In genomic region chr1:2389644-2390043, GRCh38 we compare ENCODE assay signal across 14 cellular contexts. TPM values are rescaled to one million over a fixed set of nuclear protein-coding genes. Genes with fewer than 3 reads are reported as not detected.
DNase-seq lines count a peak whose midpoint lies in the region; ATAC-seq and TF ChIP-seq lines count a peak whose summit lies in the region.
"Had no signal": no experiment of that assay in that cellular context is flagged by ENCODE, and none has a peak within 500 bp of the region (broad histone marks: within the 10 kb centered on the region; RNA-seq: fewer than 3 reads in every experiment).

No MANE protein-coding gene starts in this region.

- H3K4me3 Mint-ChIP-seq in T-helper 1 cell treated with Interleukin-12 subunit alpha and Interleukin-12 subunit beta and Interleukin-4 antibody, amounts not matched to agents 30 μg/mL and 1 μg/mL, for 36 hours, result peak overlapping the region; percentile 77
- H3K4me3 Mint-ChIP-seq in IgD-negative memory B cell (peak overlapping the region; percentile 64 to 94 (median 84)), nephron progenitor cell (peak overlapping the region; percentile 84)
- peak overlapping the region; percentile 80 for H3K4me3 Mint-ChIP-seq in activated naive CD8-positive, alpha-beta T cell treated with anti-CD3 and anti-CD28 coated beads, Interleukin-2, amount 50 U/mL, for 24 hours

- peaks cover 19% of the 10 kb centered on the region for H3K4me1 Mint-ChIP-seq in T-helper 1 cell treated with Interleukin-12 subunit alpha and Interleukin-12 subunit beta and Interleukin-4 antibody, amounts not matched to agents 30 μg/mL and 1 μg/mL, for 36 hours (ENCODE audit: low read depth)
- H3K4me1 Mint-ChIP-seq in IgD-negative memory B cell (peaks cover 13 to 22% (median 21%) of the 10 kb centered on the region in 3 donors), nephron progenitor cell (peaks cover 33% of the 10 kb centered on the region)
- peaks cover 32% of the 10 kb centered on the region for H3K4me1 Mint-ChIP-seq in activated naive CD8-positive, alpha-beta T cell treated with anti-CD3 and anti-CD28 coated beads, Interleukin-2, amount 50 U/mL, for 24 hours

- no peak for ATAC-seq in activated naive CD8-positive, alpha-beta T cell treated with anti-CD3 and anti-CD28 coated beads, Interleukin-2, amount 50 U/mL, for 24 hours
- ATAC-seq in HG02852 (IDR thresholded peaks at IDR 0.05; ENCODE audit: unreplicated experiment) (no peak), HG03378 (IDR thresholded peaks at IDR 0.05; ENCODE audit: unreplicated experiment) (no peak)
- ATAC-seq: left colon had no signal

- TF ChIP-seq CTCF in nephron progenitor cell (IDR thresholded peaks at IDR 0.05), result no peak

- peaks cover 12% of the 10 kb centered on the region for H3K36me3 Mint-ChIP-seq in T-helper 1 cell treated with Interleukin-12 subunit alpha and Interleukin-12 subunit beta and Interleukin-4 antibody, amounts not matched to agents 30 μg/mL and 1 μg/mL, for 36 hours (ENCODE audit: low read depth)
- no peaks in the 10 kb centered on the region for H3K36me3 Mint-ChIP-seq in IgD-negative memory B cell
- H3K36me3 Mint-ChIP-seq in activated naive CD8-positive, alpha-beta T cell treated with anti-CD3 and anti-CD28 coated beads, Interleukin-2, amount 50 U/mL, for 24 hours (ENCODE audit: low read depth), result peaks cover 19% of the 10 kb centered on the region
- peaks cover 14% of the 10 kb centered on the region for H3K36me3 Mint-ChIP-seq in nephron progenitor cell (ENCODE audit: low read depth)

- H3K27ac Mint-ChIP-seq in T-helper 1 cell treated with Interleukin-12 subunit alpha and Interleukin-12 subunit beta and Interleukin-4 antibody, amounts not matched to agents 30 μg/mL and 1 μg/mL, for 36 hours, result no peak overlapping the region
- H3K27ac Mint-ChIP-seq in IgD-negative memory B cell (peak overlapping the region in 1 of 3 donors; percentile 88), nephron progenitor cell (no peak overlapping the region)
- H3K27ac Mint-ChIP-seq in activated naive CD8-positive, alpha-beta T cell treated with anti-CD3 and anti-CD28 coated beads, Interleukin-2, amount 50 U/mL, for 24 hours, result peak overlapping the region; percentile 39

- no peaks in the 10 kb centered on the region for H3K27me3 Mint-ChIP-seq in T-helper 1 cell treated with Interleukin-12 subunit alpha and Interleukin-12 subunit beta and Interleukin-4 antibody, amounts not matched to agents 30 μg/mL and 1 μg/mL, for 36 hours (ENCODE audit: low read depth)
- H3K27me3 Mint-ChIP-seq in IgD-negative memory B cell (no peaks in the 10 kb centered on the region), nephron progenitor cell (ENCODE audit: low read depth, poor library complexity) (peaks cover 4% of the 10 kb centered on the region)
- no peaks in the 10 kb centered on the region for H3K27me3 Mint-ChIP-seq in activated naive CD8-positive, alpha-beta T cell treated with anti-CD3 and anti-CD28 coated beads, Interleukin-2, amount 50 U/mL, for 24 hours

- no peaks in the 10 kb centered on the region for H3K9me3 Mint-ChIP-seq in T-helper 1 cell treated with Interleukin-12 subunit alpha and Interleukin-12 subunit beta and Interleukin-4 antibody, amounts not matched to agents 30 μg/mL and 1 μg/mL, for 36 hours
- H3K9me3 Mint-ChIP-seq in IgD-negative memory B cell, result no peaks in the 10 kb centered on the region
- no peaks in the 10 kb centered on the region for H3K9me3 Mint-ChIP-seq in activated naive CD8-positive, alpha-beta T cell treated with anti-CD3 and anti-CD28 coated beads, Interleukin-2, amount 50 U/mL, for 24 hours
- H3K9me3 Mint-ChIP-seq in nephron progenitor cell, result no peaks in the 10 kb centered on the region

- DNase-seq in T-helper 1 cell (no peak), nephron progenitor cell (no peak), NCI-H2107 treated with DMSO at 0.1 percent for 48 hours (lab: John Stamatoyannopoulos, UW; ENCODE audit: unreplicated experiment) (no peak)
- no peak for DNase-seq in activated naive CD8-positive, alpha-beta T cell treated with anti-CD3 and anti-CD28 coated beads, Interleukin-2, amount 50 U/mL, for 24 hours
- DNase-seq: DMS79, HCEC 1CT, IMR-90, left colon, NCI-H1694, transverse colon had no signal

RNA-seq across cellular contexts. Expression of gene MORN1, which starts 1.7 kb away (rescaled TPM):
- 6.7 TPM for polyA plus RNA-seq in IgD-negative memory B cell

RNA-seq across cellular contexts. Expression of gene RER1, which starts 2.0 kb away (rescaled TPM):
- 141 TPM for polyA plus RNA-seq in IgD-negative memory B cell

RNA-seq across cellular contexts. Expression of gene PEX10, which starts 22.7 kb away (rescaled TPM):
- 14.8 TPM for polyA plus RNA-seq in IgD-negative memory B cell
